14 cellular contexts compared by ENCODE assay signal in genomic region chr4:147407261-147408045, GRCh38.
DNase-seq lines count a peak whose midpoint lies in the region; ATAC-seq, FAIRE-seq and TF ChIP-seq lines count a peak whose summit lies in the region.
"Had no signal": no experiment of that assay in that cellular context is flagged by ENCODE, and none has a peak within 500 bp of the region (broad histone marks: within the 10 kb centered on the region; RNA-seq: fewer than 3 reads in every experiment).

No MANE protein-coding gene starts in this region.

- H3K9ac ChIP-seq in Karpas-422 (ENCODE audit: low read length) = no peak overlapping the region

- TF ChIP-seq CTCF in progenitor cell of endocrine pancreas (IDR thresholded peaks at IDR 0.05; ENCODE audit: unreplicated experiment) = peak; percentile 33
- no peak for TF ChIP-seq CTCF in CD8-positive, alpha-beta T cell (IDR thresholded peaks at IDR 0.05)

- no peaks in the 10 kb centered on the region for H3K9me2 ChIP-seq in Karpas-422 (replicated peaks; ENCODE audit: insufficient read depth, low read length)

- no peak overlapping the region for H3K27ac Mint-ChIP-seq in progenitor cell of endocrine pancreas
- H3K27ac Mint-ChIP-seq in CD8-positive, alpha-beta T cell = no peak overlapping the region
- H3K27ac Mint-ChIP-seq: natural killer cell had no signal

- no peak overlapping the region for H3K4me3 Mint-ChIP-seq in progenitor cell of endocrine pancreas (ENCODE audit: low read depth)
- H3K4me3 Mint-ChIP-seq in CD8-positive, alpha-beta T cell = no peak overlapping the region
- H3K4me3 Mint-ChIP-seq: natural killer cell had no signal

- H3K36me3 ChIP-seq in Karpas-422 (ENCODE audit: insufficient read depth, low read length) = no peaks in the 10 kb centered on the region
- H3K36me3 ChIP-seq in CD8-positive, alpha-beta T cell (ENCODE audit: insufficient read depth, low read length) = no peaks in the 10 kb centered on the region
- H3K36me3 ChIP-seq: SJCRH30 had no signal

- no peaks in the 10 kb centered on the region for H3K27me3 ChIP-seq in Karpas-422 (ENCODE audit: low read length)
- no peaks in the 10 kb centered on the region for H3K27me3 ChIP-seq in CD8-positive, alpha-beta T cell (ENCODE audit: insufficient read depth, low read length)
- H3K27me3 ChIP-seq: SJCRH30 had no signal

- no peaks in the 10 kb centered on the region for H3K4me1 ChIP-seq in Karpas-422 (ENCODE audit: low read length)
- H3K4me1 ChIP-seq in CD8-positive, alpha-beta T cell (ENCODE audit: insufficient read depth, low read length) = no peaks in the 10 kb centered on the region
- H3K4me1 ChIP-seq: SJCRH30 had no signal

- H3K9me3 Mint-ChIP-seq in progenitor cell of endocrine pancreas (ENCODE audit: low read depth) = peaks cover 13% of the 10 kb centered on the region
- H3K9me3 Mint-ChIP-seq in CD8-positive, alpha-beta T cell = peaks cover 14% of the 10 kb centered on the region

- no peak overlapping the region for H2AFZ ChIP-seq in Karpas-422 (ENCODE audit: low read length)

- no peak for FAIRE-seq in GM12892 (lab: Jason Lieb, UNC)

- peaks cover 3% of the 10 kb centered on the region for H3K4me1 Mint-ChIP-seq in progenitor cell of endocrine pancreas (ENCODE audit: low read depth)
- no peaks in the 10 kb centered on the region for H3K4me1 Mint-ChIP-seq in CD8-positive, alpha-beta T cell (ENCODE audit: low read depth)
- H3K4me1 Mint-ChIP-seq: natural killer cell had no signal

- no peaks in the 10 kb centered on the region for H3K27me3 Mint-ChIP-seq in progenitor cell of endocrine pancreas
- H3K27me3 Mint-ChIP-seq in CD8-positive, alpha-beta T cell (ENCODE audit: low read depth) = no peaks in the 10 kb centered on the region

- H3K79me2 ChIP-seq in Karpas-422 (ENCODE audit: low read length) = no peaks in the 10 kb centered on the region

- DNase-seq in DMS53 (lab: John Stamatoyannopoulos, UW) (peak; percentile 10), DMS53 treated with DMSO at 0.1 percent for 48 hours (lab: John Stamatoyannopoulos, UW; ENCODE audit: unreplicated experiment) (no peak), Karpas-422 (peak; percentile 68), cerebellar cortex (ENCODE audit: low spot score) (peak; percentile 1), progenitor cell of endocrine pancreas (ENCODE audit: low spot score, unreplicated experiment) (no peak), GM12892 (ENCODE audit: insufficient read length) (no peak)
- no peak for DNase-seq in stimulated activated naive CD4-positive, alpha-beta T cell treated with Interleukin-2 at 50 U/mL for 16 hours (lab: John Stamatoyannopoulos, UW)
- no peak for DNase-seq in CD8-positive, alpha-beta T cell
- DNase-seq: anterior cingulate cortex, GOT3, head of caudate nucleus, natural killer cell, trophoblast cell had no signal

- no peak overlapping the region for H3K4me2 ChIP-seq in Karpas-422 (ENCODE audit: low read depth, low read length, poor library complexity, severe bottlenecking)

- ATAC-seq in CD8-positive, alpha-beta T cell = no peak
- ATAC-seq: natural killer cell had no signal

- no peak overlapping the region for H3K27ac ChIP-seq in Karpas-422 (ENCODE audit: low read length)
- H3K27ac ChIP-seq in CD8-positive, alpha-beta T cell (ENCODE audit: low read depth, low read length) = no peak overlapping the region
- H3K27ac ChIP-seq: SJCRH30 had no signal

- H4K20me1 ChIP-seq in Karpas-422 (ENCODE audit: insufficient read depth, low read depth, low read length) = no peaks in the 10 kb centered on the region

- H3K9me3 ChIP-seq in Karpas-422 (ENCODE audit: low read length) = no peaks in the 10 kb centered on the region
- H3K9me3 ChIP-seq in CD8-positive, alpha-beta T cell (ENCODE audit: low read length) = no peaks in the 10 kb centered on the region
- H3K9me3 ChIP-seq: SJCRH30 had no signal

- CTCF ChIA-PET in CD8-positive, alpha-beta T cell (lab: Charles Lee) = no interaction called here

- intact Hi-C loops in CD8-positive, alpha-beta T cell (cut with DNase I, micrococcal nuclease) = no loop called here

- H3K4me3 ChIP-seq in Karpas-422 (ENCODE audit: low read length) = no peak overlapping the region
- no peak overlapping the region for H3K4me3 ChIP-seq in CD8-positive, alpha-beta T cell (ENCODE audit: low read depth, low read length)
- H3K4me3 ChIP-seq: SJCRH30 had no signal

- H3K36me3 Mint-ChIP-seq in progenitor cell of endocrine pancreas (ENCODE audit: insufficient read depth) = peaks cover 1% of the 10 kb centered on the region
- no peaks in the 10 kb centered on the region for H3K36me3 Mint-ChIP-seq in CD8-positive, alpha-beta T cell
- H3K36me3 Mint-ChIP-seq: natural killer cell had no signal

- TF ChIP-seq POLR2A in GM12892 (IDR thresholded peaks at IDR 0.05; ENCODE audit: low read depth, low read length) = no peak

- POLR2A ChIA-PET in CD8-positive, alpha-beta T cell (lab: Charles Lee) = no interaction called here

Comparison
In these comparisons a context has a peak if more than half of its experiments do, and no peak if none do; other contexts are left out.
1. DNase-seq: peak in DMS53 (single experiment), Karpas-422 (single experiment) and cerebellar cortex (single experiment); none in DMS53 treated with DMSO at 0.1 percent for 48 hours (single experiment), progenitor cell of endocrine pancreas (single experiment), stimulated activated naive CD4-positive, alpha-beta T cell treated with Interleukin-2 at 50 U/mL for 16 hours (single experiment), CD8-positive, alpha-beta T cell (0 of 7) and GM12892 (single experiment).